ENCODE assay signal across 8 cellular contexts in genomic region chr6:29941476-29941875, GRCh38. TPM values are rescaled to one million over a fixed set of nuclear protein-coding genes. Genes with fewer than 3 reads are reported as not detected.
DNase-seq lines count a peak whose midpoint lies in the region; ATAC-seq and TF ChIP-seq lines count a peak whose summit lies in the region.

No MANE protein-coding gene starts in this region.

- H3K4me3 ChIP-seq in right atrium auricular region: peak overlapping the region; percentile 55 to 79
- peak overlapping the region in 1 of 2 donors; percentile 84 for H3K4me3 ChIP-seq in uterus

- H3K27ac ChIP-seq in right atrium auricular region (peak overlapping the region; percentile 86 to 90), uterus (peak overlapping the region; percentile 91 to 97)

- H3K4me1 Mint-ChIP-seq in memory B cell: peaks cover 35% of the 10 kb centered on the region

- TF ChIP-seq CTCF in right atrium auricular region (IDR thresholded peaks at IDR 0.05) (no peak), uterus (IDR thresholded peaks at IDR 0.05) (no peak)

- H3K9me3 Mint-ChIP-seq in memory B cell: no peaks in the 10 kb centered on the region

- no peaks in the 10 kb centered on the region for H3K9me3 ChIP-seq in right atrium auricular region
- no peaks in the 10 kb centered on the region for H3K9me3 ChIP-seq in uterus

- H3K36me3 ChIP-seq in right atrium auricular region (no peaks in the 10 kb centered on the region), uterus (no peaks in the 10 kb centered on the region)

- peaks cover 0 to 4% of the 10 kb centered on the region in 2 donors for H3K4me1 ChIP-seq in right atrium auricular region
- H3K4me1 ChIP-seq in uterus: no peaks in the 10 kb centered on the region

- H3K27ac Mint-ChIP-seq in memory B cell: peak overlapping the region; percentile 100

- ATAC-seq in left ventricle myocardium superior (no peak), memory B cell (ENCODE audit: low read depth) (no peak), HG03095 (IDR thresholded peaks at IDR 0.05; ENCODE audit: unreplicated experiment) (no peak)

- H3K36me3 Mint-ChIP-seq in memory B cell: peaks cover 33% of the 10 kb centered on the region

- no peaks in the 10 kb centered on the region for H3K27me3 ChIP-seq in right atrium auricular region
- H3K27me3 ChIP-seq in uterus: no peaks in the 10 kb centered on the region

- no peaks in the 10 kb centered on the region for H3K27me3 Mint-ChIP-seq in memory B cell

- TF ChIP-seq POLR2A in uterus (IDR thresholded peaks at IDR 0.05): no peak

- peak overlapping the region; percentile 95 for H3K4me3 Mint-ChIP-seq in memory B cell

- DNase-seq in right atrium auricular region (ENCODE audit: low spot score) (no peak), left ventricle myocardium superior (no peak), amniotic epithelial cell (ENCODE audit: low read depth) (peak; percentile 27), memory B cell (ENCODE audit: low spot score in 2 of 2) (no peak), uterus (no peak), SIG-M5 treated with dmso at 0.1 percent for 504 hours (lab: John Stamatoyannopoulos, UW; ENCODE audit: unreplicated experiment) (no peak), nucleus accumbens (lab: John Stamatoyannopoulos, UW) (no peak)

- intact Hi-C loops in left ventricle myocardium superior (cut with micrococcal nuclease): no loop called here
- intact Hi-C loops in uterus (cut with DNase I; ENCODE audit: low total_unique reads): no loop called here

RNA-seq across cellular contexts. Expression of gene HLA-A, which starts 0.9 kb away (rescaled TPM):
- total RNA-seq in right atrium auricular region: 100 to 1,000 TPM; 272 to 536 TPM
- 256 TPM for total RNA-seq in left ventricle myocardium superior
- total RNA-seq in uterus: 100 to 1,000 TPM; 160 to 722 (median 625) TPM
